19 cellular contexts compared by ENCODE assay signal in the genomic region with DNA sequence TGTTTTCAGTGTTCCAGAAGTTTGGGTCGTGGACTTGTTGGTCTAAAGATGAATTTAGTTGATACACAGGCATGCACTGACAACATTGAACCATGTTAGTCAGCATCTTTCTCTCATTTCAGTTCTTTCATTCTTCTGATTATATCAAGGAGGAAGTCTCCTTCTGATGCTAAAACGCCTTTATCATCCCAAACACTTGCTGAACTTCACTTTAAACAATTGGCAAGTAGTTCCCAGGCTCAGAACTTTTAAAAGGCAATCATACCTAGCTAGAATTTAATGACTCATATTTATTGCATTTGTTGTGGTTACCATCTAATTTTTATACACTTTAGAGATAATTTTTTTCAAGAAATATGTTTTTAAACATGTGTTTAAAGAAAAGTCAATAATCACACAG. TPM values are rescaled to one million over a fixed set of nuclear protein-coding genes. Genes with fewer than 3 reads are reported as not detected.
A peak's percentile ranks its signal among the peaks of the same experiment; 100 is the strongest.
DNase-seq lines count a peak whose midpoint lies in the region; ATAC-seq and TF ChIP-seq lines count a peak whose summit lies in the region.
"Had no signal": no experiment of that assay in that cellular context is flagged by ENCODE, and none has a peak within 500 bp of the region (broad histone marks: within the 10 kb centered on the region; RNA-seq: fewer than 3 reads in every experiment).

No MANE protein-coding gene starts in this region.

- in situ Hi-C loops in IMR-90 (cut with MboI; ENCODE audit: low sequenced_read_pairs): no loop called here

- no peak overlapping the region; a peak in 1 of 4 replicates for H4K8ac ChIP-seq in IMR-90 (ENCODE audit: low read depth in 2 of 2, low read length in 2 of 2)

- peak overlapping the region; percentile 1; the same call in 1 of the 2 replicates for H3K4ac ChIP-seq in IMR-90 (ENCODE audit: low read depth, low read length)

- H2AFZ ChIP-seq in IMR-90 (replicated peaks; ENCODE audit: low read length, poor library complexity): no peak overlapping the region

- no peak overlapping the region for H2BK120ac ChIP-seq in IMR-90 (ENCODE audit: low read depth, low read length)

- TF ChIP-seq RAD21 in IMR-90 (IDR thresholded peaks at IDR 0.05; ENCODE audit: low read length): no peak

- WGBS in IMR-90 (ENCODE audit: extremely low coverage in 2 of 2, insufficient read length in 1 of 2), 2 experiments: no CpG with 5 or more reads among the region's 2 CpGs

- TF ChIP-seq CTCF in IMR-90 (conservative IDR thresholded peaks at IDR 0.05; ENCODE audit: low read depth, low read length): no peak
- TF ChIP-seq CTCF in nephron (IDR thresholded peaks at IDR 0.05; ENCODE audit: unreplicated experiment in 3 of 3): no peak
- no peak for TF ChIP-seq CTCF in tibial artery (IDR thresholded peaks at IDR 0.05)
- no peak for TF ChIP-seq CTCF in coronary artery (IDR thresholded peaks at IDR 0.05)

- H4K5ac ChIP-seq in IMR-90 (ENCODE audit: low read depth, low read length): no peak overlapping the region

- BruUV-seq in IMR-90 (replicated peaks; lab: Mats Ljungman, UMichigan): no TSS peak

- peaks cover 7 to 21% of the 10 kb centered on the region in 2 experiments; a peak in 3 of 4 replicates for H3K79me1 ChIP-seq in IMR-90 (ENCODE audit: low read depth in 1 of 2, low read length in 2 of 2)

- H3K9me1 ChIP-seq in IMR-90 (ENCODE audit: insufficient read depth, low read length): peaks cover 12% of the 10 kb centered on the region

- H3K27ac ChIP-seq in IMR-90 (ENCODE audit: insufficient read depth, low read length) (no peak overlapping the region), tibial artery (peak overlapping the region; percentile 74), coronary artery (no peak overlapping the region)
- H3K27ac ChIP-seq: KMS-11, Peyer's patch, SK-N-MC had no signal

- no peak overlapping the region for H3K23ac ChIP-seq in IMR-90 (ENCODE audit: low read depth, low read length)

- intact Hi-C loops in IMR-90 (cut with micrococcal nuclease) (no loop called here), tibial artery (cut with DNase I; ENCODE audit: low total_unique reads) (no loop called here)

- peaks cover 59% of the 10 kb centered on the region for H3K4me1 Mint-ChIP-seq in nephron

- no peak overlapping the region for H3K56ac ChIP-seq in IMR-90 (ENCODE audit: extremely low read depth, insufficient read depth, low read length)

- H4K20me1 ChIP-seq in IMR-90 (ENCODE audit: insufficient read depth, low read length): no peaks in the 10 kb centered on the region; the same call in 1 of the 2 replicates

- H3K4me1 ChIP-seq in IMR-90 (ENCODE audit: control insufficient read depth, insufficient read depth, low read length) (peaks cover 10% of the 10 kb centered on the region), adipocyte (ENCODE audit: control insufficient read depth, insufficient read depth, low read length) (peaks cover 34% of the 10 kb centered on the region), tibial artery (peaks cover 0 to 91% (median 43%) of the 10 kb centered on the region in 4 donors)
- H3K4me1 ChIP-seq: Peyer's patch had no signal

- no peak overlapping the region for H3K9ac ChIP-seq in IMR-90 (ENCODE audit: low read depth, low read length)
- no peak overlapping the region for H3K9ac ChIP-seq in adipocyte (ENCODE audit: low read length)
- H3K9ac ChIP-seq: KMS-11 had no signal

- H3K27me3 Mint-ChIP-seq in nephron (ENCODE audit: low read depth): peaks cover 4% of the 10 kb centered on the region

- POLR2A ChIA-PET in IMR-90 (lab: Charles Lee; ENCODE audit: unreplicated experiment): no interaction called here

- ATAC-seq in IMR-90 (ENCODE audit: low read depth): no peak
- ATAC-seq in HG03432 (IDR thresholded peaks at IDR 0.05; ENCODE audit: unreplicated experiment): no peak
- ATAC-seq: Right ventricle myocardium inferior had no signal

- H3K36me3 Mint-ChIP-seq in nephron (ENCODE audit: low read depth): peaks cover 56% of the 10 kb centered on the region
- H3K36me3 Mint-ChIP-seq: CD14-positive monocyte had no signal

- no peak overlapping the region for H3K14ac ChIP-seq in IMR-90 (replicated peaks; ENCODE audit: low read depth, low read length)

- H3K4me2 ChIP-seq in IMR-90 (ENCODE audit: low read depth, low read length): no peak overlapping the region
- H3K4me2 ChIP-seq: KMS-11 had no signal

- TF ChIP-seq POLR2A in IMR-90 (IDR thresholded peaks at IDR 0.05; ENCODE audit: low read depth, low read length): no peak

- no peak overlapping the region for H2BK20ac ChIP-seq in IMR-90 (ENCODE audit: low read depth, low read length)

- CTCF ChIA-PET in IMR-90 (lab: Yijun Ruan, JAX): interaction anchor here (0.8 kb wide), 1 partner anchor 49 kb away, joined by 3 read pairs; no protein-coding TSS in a partner anchor

- DNase-seq in IMR-90: no peak
- DNase-seq in adipocyte (ENCODE audit: low read depth): peak; percentile 19
- DNase-seq in tibial artery: no peak
- no peak for DNase-seq in coronary artery (ENCODE audit: low spot score)
- DNase-seq in islet precursor cell: no peak
- DNase-seq: ACHN, AML-193, COR-L47, MG63, NCI-H1092, NCI-H2081 treated with DMSO at 0.1 percent for 48 hours, NCI-H524, Peyer's patch had no signal

- peak overlapping the region; percentile 61; the same call in 1 of the 2 replicates for H3K18ac ChIP-seq in IMR-90 (ENCODE audit: low read depth, low read length)

- H3K4me3 Mint-ChIP-seq in nephron: no peak overlapping the region
- H3K4me3 Mint-ChIP-seq: CD14-positive monocyte had no signal

- H3K36me3 ChIP-seq in IMR-90 (ENCODE audit: control insufficient read depth, insufficient read depth, low read length) (peaks cover 6% of the 10 kb centered on the region), adipocyte (ENCODE audit: control insufficient read depth, insufficient read depth, low read length, severe bottlenecking) (peaks cover 98% of the 10 kb centered on the region), tibial artery (peaks cover 0 to 19% (median 9%) of the 10 kb centered on the region in 3 donors)
- H3K36me3 ChIP-seq: MG63, Peyer's patch had no signal

- dilution Hi-C loops in IMR-90 (cut with HindIII; ENCODE audit: low sequenced_read_pairs, unreplicated experiment): no loop called here

- H2AK9ac ChIP-seq in IMR-90 (replicated peaks; ENCODE audit: low read depth, low read length, poor library complexity): no peak overlapping the region

- no peak overlapping the region for H2BK15ac ChIP-seq in IMR-90 (ENCODE audit: low read depth, low read length)

- peak overlapping the region; percentile 48 for H2BK5ac ChIP-seq in IMR-90 (ENCODE audit: low read depth, low read length, poor library complexity, severe bottlenecking)

- H3K9me3 ChIP-seq in IMR-90 (ENCODE audit: control insufficient read depth, insufficient read depth, low read length): no peaks in the 10 kb centered on the region
- H3K9me3 ChIP-seq in adipocyte (ENCODE audit: control insufficient read depth, low read length): no peaks in the 10 kb centered on the region
- H3K9me3 ChIP-seq in tibial artery: no peaks in the 10 kb centered on the region
- H3K9me3 ChIP-seq: MG63, Peyer's patch had no signal

- no peak overlapping the region for H4K91ac ChIP-seq in IMR-90 (ENCODE audit: insufficient read depth, low read depth, low read length)

- H3K27me3 ChIP-seq in IMR-90 (ENCODE audit: control insufficient read depth, insufficient read depth, low read length): no peaks in the 10 kb centered on the region
- no peaks in the 10 kb centered on the region for H3K27me3 ChIP-seq in adipocyte (replicated peaks; ENCODE audit: control insufficient read depth, insufficient read depth, low read length)
- no peaks in the 10 kb centered on the region for H3K27me3 ChIP-seq in tibial artery
- H3K27me3 ChIP-seq: MG63, Peyer's patch had no signal

- H3K9me3 Mint-ChIP-seq in nephron: no peaks in the 10 kb centered on the region

- H3K4me3 ChIP-seq in IMR-90 (ENCODE audit: insufficient read depth, low read depth, low read length) (no peak overlapping the region), adipocyte (ENCODE audit: low read length) (no peak overlapping the region), tibial artery (no peak overlapping the region), coronary artery (no peak overlapping the region)
- H3K4me3 ChIP-seq: MG63, Peyer's patch, SK-N-MC had no signal

- peak overlapping the region in 2 of 3 experiments; percentile 1 to 17 for H3K27ac Mint-ChIP-seq in nephron
- H3K27ac Mint-ChIP-seq: CD14-positive monocyte had no signal

- peak overlapping the region; percentile 59; the same call in 1 of the 2 replicates for H2AK5ac ChIP-seq in IMR-90 (ENCODE audit: low read depth, low read length)

TF ChIP-seq in IMR-90, 13 proteins besides CTCF, POLR2A, EP300 and RAD21:
- TF ChIP-seq, protein P1, sequence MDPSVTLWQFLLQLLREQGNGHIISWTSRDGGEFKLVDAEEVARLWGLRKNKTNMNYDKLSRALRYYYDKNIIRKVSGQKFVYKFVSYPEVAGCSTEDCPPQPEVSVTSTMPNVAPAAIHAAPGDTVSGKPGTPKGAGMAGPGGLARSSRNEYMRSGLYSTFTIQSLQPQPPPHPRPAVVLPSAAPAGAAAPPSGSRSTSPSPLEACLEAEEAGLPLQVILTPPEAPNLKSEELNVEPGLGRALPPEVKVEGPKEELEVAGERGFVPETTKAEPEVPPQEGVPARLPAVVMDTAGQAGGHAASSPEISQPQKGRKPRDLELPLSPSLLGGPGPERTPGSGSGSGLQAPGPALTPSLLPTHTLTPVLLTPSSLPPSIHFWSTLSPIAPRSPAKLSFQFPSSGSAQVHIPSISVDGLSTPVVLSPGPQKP (IDR thresholded peaks at IDR 0.05; ENCODE audit: borderline replicate concordance, low read depth, low read length): no peak

RNA-seq across cellular contexts. Expression of a gene that starts 15.9 kb away (rescaled TPM):
- total RNA-seq in IMR-90 (2012; rRNA removed): 33.6 and 50.0 TPM in 2 replicates
- 43.1 and 53.8 TPM in 2 replicates for polyA plus RNA-seq in IMR-90 (2012; rRNA removed)
- polyA plus RNA-seq in IMR-90 (2012; cell fraction: cytosol; rRNA removed): 47.4 and 70.5 TPM in 2 replicates
- 28.7 and 43.9 TPM in 2 replicates for polyA plus RNA-seq in IMR-90 (2012; cell fraction: nucleus; rRNA removed; ENCODE audit: low replicate concordance)

Comparison
In these comparisons a context has a peak if more than half of its experiments do, and no peak if none do; other contexts are left out.
1. H3K27ac ChIP-seq: peak in tibial artery (2 of 2); none in IMR-90 (single experiment) and coronary artery (0 of 2).